ENCODE assay signal across 11 cellular contexts in the genomic region with DNA sequence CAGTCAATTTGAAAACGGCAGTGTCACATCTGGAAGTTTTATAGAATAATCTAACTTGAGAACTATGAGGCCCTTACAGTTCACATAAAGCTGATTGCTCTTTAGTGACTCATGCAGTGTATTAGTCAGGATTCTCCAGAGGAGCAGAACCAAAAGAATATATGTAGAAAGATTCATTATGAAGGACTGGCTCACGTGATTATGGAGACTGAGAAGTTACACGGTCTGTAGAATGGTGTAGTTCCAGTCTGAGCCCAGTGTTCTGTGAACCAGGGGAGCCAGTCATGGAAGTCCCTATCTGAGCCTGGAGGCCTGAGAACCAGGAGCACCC. TPM values are rescaled to one million over a fixed set of nuclear protein-coding genes. Genes with fewer than 3 reads are reported as not detected.
DNase-seq lines count a peak whose midpoint lies in the region; ATAC-seq, FAIRE-seq and TF ChIP-seq lines count a peak whose summit lies in the region.
"Had no signal": no experiment of that assay in that cellular context is flagged by ENCODE, and none has a peak within 500 bp of the region (broad histone marks: within the 10 kb centered on the region; RNA-seq: fewer than 3 reads in every experiment).

No MANE protein-coding gene starts in this region.

- H3K9me3 ChIP-seq in right lobe of liver: no peaks in the 10 kb centered on the region
- no peaks in the 10 kb centered on the region for H3K9me3 ChIP-seq in HepG2 (ENCODE audit: low read length)
- no peaks in the 10 kb centered on the region for H3K9me3 ChIP-seq in SU-DHL-6 (ENCODE audit: insufficient read depth, low read length)
- no peaks in the 10 kb centered on the region for H3K9me3 ChIP-seq in H9 (ENCODE audit: control insufficient read depth, low read depth, low read length)
- H3K9me3 ChIP-seq: gastroesophageal sphincter had no signal

- H3K4me1 Mint-ChIP-seq in H9: peaks cover 23 to 30% of the 10 kb centered on the region in 2 experiments

- in situ Hi-C loops in HepG2 (cut with HindIII; ENCODE audit: extremely low pct_ligation_motif_present, low pct_unique_long_range_greater_than_20kb): no loop called here

- no peak overlapping the region for H2BK12ac ChIP-seq in H9 (ENCODE audit: insufficient read length, low read depth, low read length)

- H2AFZ ChIP-seq in HepG2 (ENCODE audit: low read length) (no peak overlapping the region), SU-DHL-6 (ENCODE audit: low read depth, low read length, severe bottlenecking) (no peak overlapping the region), H9 (ENCODE audit: low read length) (no peak overlapping the region)
- H2AFZ ChIP-seq: parathyroid adenoma had no signal

- H3K27ac ChIP-seq in right lobe of liver (no peak overlapping the region), HepG2 (ENCODE audit: extremely low read length, insufficient read depth, low read length) (no peak overlapping the region), SU-DHL-6 (ENCODE audit: low read depth, low read length) (peak overlapping the region; percentile 57), H9 (ENCODE audit: insufficient read length, low read depth, low read length) (no peak overlapping the region)
- H3K27ac ChIP-seq: gastroesophageal sphincter, parathyroid adenoma had no signal

- no peak overlapping the region for H2BK120ac ChIP-seq in H9 (ENCODE audit: low read depth, low read length, poor library complexity, severe bottlenecking)

- no peak overlapping the region for H2BK20ac ChIP-seq in H9 (ENCODE audit: low read depth, low read length, poor library complexity, severe bottlenecking)

- H3K23me2 ChIP-seq in H9 (ENCODE audit: insufficient read length, low read depth, low read length, poor library complexity, severe bottlenecking): no peaks in the 10 kb centered on the region

- no peak overlapping the region for H3K9ac ChIP-seq in HepG2 (ENCODE audit: insufficient read depth, low read depth, low read length)
- no peak overlapping the region for H3K9ac ChIP-seq in SU-DHL-6 (ENCODE audit: low read length)
- no peak overlapping the region for H3K9ac ChIP-seq in H9 (ENCODE audit: extremely low read depth, insufficient read length, low read length)
- H3K9ac ChIP-seq: parathyroid adenoma had no signal

- H4K91ac ChIP-seq in H9 (ENCODE audit: insufficient read length, low read depth, low read length): no peak overlapping the region

- no peak for FAIRE-seq in HepG2 (lab: Jason Lieb, UNC)

- H3K27me3 Mint-ChIP-seq in H9 (ENCODE audit: low read depth): no peaks in the 10 kb centered on the region

- no peak overlapping the region for H4K5ac ChIP-seq in H9 (ENCODE audit: insufficient read length, low read depth, low read length)

- H3K4me2 ChIP-seq in HepG2 (ENCODE audit: low read depth, low read length): no peak overlapping the region
- peak overlapping the region; percentile 45 for H3K4me2 ChIP-seq in SU-DHL-6 (ENCODE audit: low read depth, low read length, poor library complexity, severe bottlenecking)
- no peak overlapping the region for H3K4me2 ChIP-seq in H9 (ENCODE audit: insufficient read depth, insufficient read length, low read length)

- peak in 3 of 4 donors; percentile 8 to 60 (median 21) for ATAC-seq in right lobe of liver
- no peak for ATAC-seq in HepG2
- no peak for ATAC-seq in GM19395 (IDR thresholded peaks at IDR 0.05; ENCODE audit: unreplicated experiment)
- ATAC-seq: gastroesophageal sphincter had no signal

- H3K79me2 ChIP-seq in HepG2 (ENCODE audit: insufficient read depth, low read length) (peaks cover 97% of the 10 kb centered on the region), SU-DHL-6 (ENCODE audit: insufficient read depth, low read length) (peaks cover 100% of the 10 kb centered on the region), H9 (ENCODE audit: insufficient read depth, low read length) (peaks cover 35% of the 10 kb centered on the region; the same call in 1 of the 2 replicates)

- H3K36me3 ChIP-seq in right lobe of liver (no peaks in the 10 kb centered on the region), HepG2 (replicated peaks in 1 of 2; ENCODE audit: control insufficient read depth in 1 of 2, insufficient read depth in 2 of 2, low read length in 2 of 2) (peaks cover 12 to 31% of the 10 kb centered on the region in 2 experiments), SU-DHL-6 (ENCODE audit: low read length) (peaks cover 8% of the 10 kb centered on the region; the same call in 1 of the 2 replicates)
- H3K36me3 ChIP-seq: gastroesophageal sphincter had no signal

- no peaks in the 10 kb centered on the region for H3K9me3 Mint-ChIP-seq in H9

- peaks cover 9% of the 10 kb centered on the region; the same call in 1 of the 2 replicates for H3F3A ChIP-seq in SU-DHL-6 (ENCODE audit: insufficient read depth)

- H2BK15ac ChIP-seq in H9 (ENCODE audit: low read depth, low read length): no peak overlapping the region

- no peak overlapping the region for H3K4me3 ChIP-seq in right lobe of liver
- H3K4me3 ChIP-seq in HepG2 (replicated peaks in 1 of 3; ENCODE audit: insufficient read depth in 1 of 3, low read depth in 2 of 3, low read length in 3 of 3): no peak overlapping the region
- no peak overlapping the region for H3K4me3 ChIP-seq in SU-DHL-6 (ENCODE audit: insufficient read depth, low read length, poor library complexity, severe bottlenecking)
- peak overlapping the region; percentile 6 to 9 for H3K4me3 ChIP-seq in foreskin fibroblast (ENCODE audit: low read depth in 1 of 2, low read length in 2 of 2)
- H3K4me3 ChIP-seq: gastroesophageal sphincter had no signal

- no peak overlapping the region for H4K8ac ChIP-seq in H9 (replicated peaks; ENCODE audit: insufficient read length, low read depth, low read length)

- peaks cover 74% of the 10 kb centered on the region for H4K20me1 ChIP-seq in HepG2 (ENCODE audit: insufficient read depth, low read length)
- peaks cover 55% of the 10 kb centered on the region for H4K20me1 ChIP-seq in SU-DHL-6 (ENCODE audit: low read depth, low read length)
- no peaks in the 10 kb centered on the region for H4K20me1 ChIP-seq in H9 (ENCODE audit: control insufficient read depth, insufficient read depth, insufficient read length)

- no peak overlapping the region for H2BK5ac ChIP-seq in H9 (ENCODE audit: insufficient read length, low read length)

- H3K23ac ChIP-seq in H9 (ENCODE audit: insufficient read length, low read depth, low read length): no peak overlapping the region

- TF ChIP-seq EP300 in HepG2 (IDR thresholded peaks at IDR 0.05; ENCODE audit: low read depth in 2 of 2, low read length in 2 of 2) (no peak), HepG2 (CRISPR knock-in tag; IDR thresholded peaks at IDR 0.05; ENCODE audit: borderline replicate concordance) (no peak)

- H3K9me2 ChIP-seq in SU-DHL-6 (replicated peaks; ENCODE audit: insufficient read depth, low read length): no peaks in the 10 kb centered on the region

- intact Hi-C loops in right lobe of liver (cut with DNase I): no loop called here
- intact Hi-C loops in HepG2 (cut with micrococcal nuclease; ENCODE audit: unreplicated experiment): no loop called here

- H3K18ac ChIP-seq in H9 (ENCODE audit: insufficient read length, low read depth, low read length): no peak overlapping the region

- 82% methylated on average over 3 of the region's 3 CpGs for WGBS in right lobe of liver (ENCODE audit: insufficient coverage, low coverage, low lambda C conversion rate, missing lambda C conversion rate)
- 88% methylated on average over 3 of the region's 3 CpGs for WGBS in HepG2 (ENCODE audit: low lambda C conversion rate)
- WGBS in H9 (ENCODE audit: extremely low coverage, insufficient read length, low lambda C conversion rate): no CpG with 5 or more reads among the region's 3 CpGs

- no peak overlapping the region for H3K4me3 Mint-ChIP-seq in H9

- no peak overlapping the region for H2AK5ac ChIP-seq in H9 (ENCODE audit: insufficient read length, low read length)

- POLR2A ChIA-PET in HepG2 (lab: Yijun Ruan, JAX): interaction anchor here (1.9 to 2.2 kb wide), 2 partner anchors 22 to 47 kb away, joined by 6 to 7 read pairs; a partner anchor contains a TSS

- no peak overlapping the region; a peak in 1 of 7 replicates for H3K27ac Mint-ChIP-seq in H9

- H3K4ac ChIP-seq in H9 (ENCODE audit: low read depth, low read length): no peak overlapping the region

- H3K27me3 ChIP-seq in right lobe of liver: no peaks in the 10 kb centered on the region
- H3K27me3 ChIP-seq in HepG2 (ENCODE audit: control insufficient read depth in 1 of 2, insufficient read depth in 2 of 2, low read length in 2 of 2): no peaks in the 10 kb centered on the region
- H3K27me3 ChIP-seq in SU-DHL-6 (ENCODE audit: low read length): no peaks in the 10 kb centered on the region
- H3K27me3 ChIP-seq in H9 (ENCODE audit: insufficient read depth, low read length): no peaks in the 10 kb centered on the region
- H3K27me3 ChIP-seq: gastroesophageal sphincter had no signal

- no peak for TF ChIP-seq CTCF in right lobe of liver (IDR thresholded peaks at IDR 0.05)
- TF ChIP-seq CTCF in HepG2 (CRISPR knock-in tag; IDR thresholded peaks at IDR 0.05): no peak
- no peak for TF ChIP-seq CTCF in SU-DHL-6 (IDR thresholded peaks at IDR 0.05; ENCODE audit: insufficient read depth, low read length, poor library complexity, severe bottlenecking)
- TF ChIP-seq CTCF in foreskin fibroblast (IDR thresholded peaks at IDR 0.05; ENCODE audit: low read depth, low read length): no peak
- no peak for TF ChIP-seq CTCF in H9 (conservative IDR thresholded peaks at IDR 0.05)

- H3T11ph ChIP-seq in H9 (ENCODE audit: low read length): no peak overlapping the region

- no peak overlapping the region for H3K14ac ChIP-seq in H9 (ENCODE audit: insufficient read depth, low read length)

- TF ChIP-seq POLR2A in right lobe of liver (IDR thresholded peaks at IDR 0.05) (no peak), HepG2 (IDR thresholded peaks at IDR 0.05; ENCODE audit: insufficient read depth in 1 of 2, low read depth in 2 of 2, low read length in 2 of 2) (no peak)

- TF ChIP-seq RAD21 in HepG2 (CRISPR knock-in tag; IDR thresholded peaks at IDR 0.05): no peak

- CTCF ChIA-PET in HepG2 (lab: Yijun Ruan, JAX; ENCODE audit: low intra/inter-chr PET ratio, low total read pairs): no interaction called here

- H3K4me1 ChIP-seq in right lobe of liver (peaks cover 0 to 31% (median 12%) of the 10 kb centered on the region in 4 donors), HepG2 (ENCODE audit: insufficient read depth, low read length) (peaks cover 46% of the 10 kb centered on the region), H9 (ENCODE audit: insufficient read depth, low read length) (peaks cover 3% of the 10 kb centered on the region; the same call in 1 of the 2 replicates)

- BruUV-seq in HepG2 (replicated peaks; lab: Mats Ljungman, UMichigan): no TSS peak

- DNase-seq in right lobe of liver (no peak), HepG2 (ENCODE audit: low spot score) (no peak), foreskin fibroblast (peak; percentile 76 to 87), H9 (no peak), NCI-H2171 treated with DMSO at 0.1 percent for 48 hours (lab: John Stamatoyannopoulos, UW) (no peak), NCI-H1694 (lab: John Stamatoyannopoulos, UW) (no peak)
- DNase-seq: DMS153 had no signal

- no peak overlapping the region for H3K56ac ChIP-seq in H9 (ENCODE audit: insufficient read length, low read depth, low read length)

- H3K79me1 ChIP-seq in H9 (ENCODE audit: insufficient read depth, low read depth, low read length, poor library complexity, severe bottlenecking): peaks cover 12% of the 10 kb centered on the region

- peaks cover 5 to 13% (median 9%) of the 10 kb centered on the region in 3 experiments; a peak in 5 of 7 replicates for H3K36me3 Mint-ChIP-seq in H9 (ENCODE audit: insufficient read depth in 1 of 3, low read depth in 3 of 3)

RNA-seq across cellular contexts. Expression of a gene that starts 21.5 kb away (rescaled TPM):
- 10 to 100 TPM; 24.9 to 55.1 (median 32.0) TPM for total RNA-seq in right lobe of liver
- 22.3 and 28.9 TPM in 2 replicates for total RNA-seq in HepG2 (2016; rRNA removed; fragmentation: Illumina TruSeq; extraction: Trizol)
- 316 and 350 TPM in 2 replicates for total RNA-seq in HepG2 (2016; cell fraction: cytosol; rRNA removed; fragmentation: Illumina TruSeq; extraction: Trizol; ENCODE audit: low read depth)
- 18.9 and 26.2 TPM in 2 replicates for total RNA-seq in HepG2 (2016; cell fraction: insoluble cytoplasmic fraction; rRNA removed; fragmentation: Illumina TruSeq; extraction: Trizol)
- 57.6 and 59.9 TPM in 2 replicates for total RNA-seq in HepG2 (2016; cell fraction: membrane; rRNA removed; fragmentation: Illumina TruSeq; extraction: Trizol)
- 50.1 and 55.5 TPM in 2 replicates for total RNA-seq in HepG2 (2016; cell fraction: nucleus; rRNA removed; fragmentation: Illumina TruSeq; extraction: Trizol)
- 12.4 TPM in 2 replicates for polyA plus RNA-seq in HepG2 (2011; rRNA removed)
- 5.1 and 5.5 TPM in 2 replicates for polyA plus RNA-seq in HepG2 (2011; cell fraction: cytosol; rRNA removed)
- 79.7 and 90.7 TPM in 2 replicates for polyA plus RNA-seq in HepG2 (2011; cell fraction: nucleus; rRNA removed)
- 26.4 and 28.0 TPM in 2 replicates for polyA plus RNA-seq in HepG2 (2012)
- 3.1 and 3.3 TPM in 2 replicates for polyA plus RNA-seq in HepG2 (2016; cell fraction: cytosol; fragmentation: Illumina TruSeq; extraction: Trizol; ENCODE audit: low read depth)
- 10.1 and 11.9 TPM in 2 replicates for polyA plus RNA-seq in HepG2 (2016; cell fraction: insoluble cytoplasmic fraction; fragmentation: Illumina TruSeq; extraction: Trizol; ENCODE audit: low read depth)
- polyA plus RNA-seq in HepG2 (2016; cell fraction: membrane; fragmentation: Illumina TruSeq; extraction: Trizol; ENCODE audit: low read depth): 4.5 and 4.7 TPM in 2 replicates
- polyA plus RNA-seq in HepG2 (2016; cell fraction: nucleus; fragmentation: Illumina TruSeq; extraction: Trizol; ENCODE audit: insufficient read depth, low read depth): 38.9 and 41.2 TPM in 2 replicates
- polyA minus RNA-seq in HepG2 (2011; rRNA and poly(A)+ RNA removed; ENCODE audit: low replicate concordance): 18.7 and 23.4 TPM in 2 replicates
- 21.6 and 23.1 TPM in 2 replicates for polyA minus RNA-seq in HepG2 (2011; cell fraction: cytosol; rRNA and poly(A)+ RNA removed)
- 99.0 and 111 TPM in 2 replicates for polyA minus RNA-seq in HepG2 (2011; cell fraction: nucleus; rRNA and poly(A)+ RNA removed)
- total RNA-seq in H9 (2021): 65.5 and 71.3 TPM in 2 replicates

Comparison
In these comparisons a context has a peak if more than half of its experiments do, and no peak if none do; other contexts are left out.
1. ATAC-seq: peak in right lobe of liver (3 of 4); none in HepG2 (single experiment) and GM19395 (single experiment).
2. DNase-seq: peak in foreskin fibroblast (2 of 2); none in right lobe of liver (0 of 3), HepG2 (single experiment), H9 (single experiment), NCI-H2171 treated with DMSO at 0.1 percent for 48 hours (single experiment) and NCI-H1694 (single experiment).
3. H3K4me3 ChIP-seq: peak in foreskin fibroblast (2 of 2); none in right lobe of liver (0 of 3), HepG2 (0 of 3) and SU-DHL-6 (single experiment).